1 cellular context compared by ENCODE assay signal in the genomic region with DNA sequence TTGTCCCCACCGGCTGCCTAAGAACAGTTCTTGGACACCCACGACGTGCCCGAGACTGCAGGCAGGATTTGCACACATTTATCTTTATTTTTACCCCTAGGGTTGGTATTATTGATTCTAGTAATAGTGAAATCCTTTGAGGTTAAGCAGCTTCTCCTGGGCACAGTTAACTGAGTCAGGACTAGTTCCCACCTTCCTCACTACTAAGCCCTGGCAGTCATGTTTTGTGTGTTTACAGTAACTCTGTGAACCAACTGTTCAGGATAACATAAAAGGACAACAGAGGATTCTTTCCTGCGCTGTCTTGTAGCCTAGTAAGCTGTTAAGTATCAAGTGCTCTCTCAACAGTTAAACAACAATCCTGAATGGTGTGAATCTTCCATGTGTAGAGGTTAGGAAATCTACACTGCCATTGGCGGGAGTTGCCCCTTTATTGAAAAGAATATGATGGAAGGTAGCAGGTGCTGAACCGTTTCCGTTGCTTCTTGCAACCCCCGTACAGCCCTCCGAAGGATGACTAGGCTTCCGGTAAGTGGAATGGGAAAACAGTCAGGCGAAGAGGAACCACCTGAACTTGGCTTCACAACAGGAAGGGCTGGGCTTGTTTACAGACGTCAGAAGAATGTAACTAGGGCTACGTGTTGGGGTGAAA.
TF ChIP-seq lines count a peak whose summit lies in the region.

No MANE protein-coding gene starts in this region.

TF ChIP-seq in liver, 16 proteins besides CTCF, POLR2A, EP300 and RAD21 (continued from another document):
- peak; percentile 33 to 58 for TF ChIP-seq GABPA (IDR thresholded peaks at IDR 0.05 in 1 of 2, conservative IDR thresholded peaks at IDR 0.05 in 1 of 2)
- TF ChIP-seq EGR1 (IDR thresholded peaks at IDR 0.05; ENCODE audit: low read depth in 2 of 2), result peak in 1 of 2 donors; percentile 13
